1 cellular context compared by ENCODE assay signal in the genomic region with DNA sequence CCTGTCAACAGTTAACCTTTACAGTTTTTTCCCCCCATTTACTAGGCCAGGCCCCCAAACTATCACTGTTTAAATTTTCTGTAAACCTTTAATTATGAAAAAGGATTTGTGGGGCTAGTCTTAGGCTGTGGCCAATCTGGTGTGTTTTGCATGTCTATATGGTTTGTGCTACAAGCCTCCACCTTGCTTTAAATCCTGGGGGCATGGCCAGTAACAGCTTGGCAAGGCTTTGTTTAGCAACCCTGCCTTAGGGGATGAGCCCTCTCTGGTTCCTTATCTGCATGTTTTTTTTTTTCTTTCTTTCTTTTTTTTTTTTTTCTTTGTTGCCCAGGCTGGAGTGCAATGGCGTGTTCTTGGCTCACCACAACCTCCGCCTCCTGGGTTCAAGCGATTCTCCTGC.
TF ChIP-seq lines count a peak whose summit lies in the region.

No MANE protein-coding gene starts in this region.

TF ChIP-seq in GM23338, 12 proteins besides CTCF, POLR2A, EP300 and RAD21 (continued from another document):
- TF ChIP-seq, protein P1, sequence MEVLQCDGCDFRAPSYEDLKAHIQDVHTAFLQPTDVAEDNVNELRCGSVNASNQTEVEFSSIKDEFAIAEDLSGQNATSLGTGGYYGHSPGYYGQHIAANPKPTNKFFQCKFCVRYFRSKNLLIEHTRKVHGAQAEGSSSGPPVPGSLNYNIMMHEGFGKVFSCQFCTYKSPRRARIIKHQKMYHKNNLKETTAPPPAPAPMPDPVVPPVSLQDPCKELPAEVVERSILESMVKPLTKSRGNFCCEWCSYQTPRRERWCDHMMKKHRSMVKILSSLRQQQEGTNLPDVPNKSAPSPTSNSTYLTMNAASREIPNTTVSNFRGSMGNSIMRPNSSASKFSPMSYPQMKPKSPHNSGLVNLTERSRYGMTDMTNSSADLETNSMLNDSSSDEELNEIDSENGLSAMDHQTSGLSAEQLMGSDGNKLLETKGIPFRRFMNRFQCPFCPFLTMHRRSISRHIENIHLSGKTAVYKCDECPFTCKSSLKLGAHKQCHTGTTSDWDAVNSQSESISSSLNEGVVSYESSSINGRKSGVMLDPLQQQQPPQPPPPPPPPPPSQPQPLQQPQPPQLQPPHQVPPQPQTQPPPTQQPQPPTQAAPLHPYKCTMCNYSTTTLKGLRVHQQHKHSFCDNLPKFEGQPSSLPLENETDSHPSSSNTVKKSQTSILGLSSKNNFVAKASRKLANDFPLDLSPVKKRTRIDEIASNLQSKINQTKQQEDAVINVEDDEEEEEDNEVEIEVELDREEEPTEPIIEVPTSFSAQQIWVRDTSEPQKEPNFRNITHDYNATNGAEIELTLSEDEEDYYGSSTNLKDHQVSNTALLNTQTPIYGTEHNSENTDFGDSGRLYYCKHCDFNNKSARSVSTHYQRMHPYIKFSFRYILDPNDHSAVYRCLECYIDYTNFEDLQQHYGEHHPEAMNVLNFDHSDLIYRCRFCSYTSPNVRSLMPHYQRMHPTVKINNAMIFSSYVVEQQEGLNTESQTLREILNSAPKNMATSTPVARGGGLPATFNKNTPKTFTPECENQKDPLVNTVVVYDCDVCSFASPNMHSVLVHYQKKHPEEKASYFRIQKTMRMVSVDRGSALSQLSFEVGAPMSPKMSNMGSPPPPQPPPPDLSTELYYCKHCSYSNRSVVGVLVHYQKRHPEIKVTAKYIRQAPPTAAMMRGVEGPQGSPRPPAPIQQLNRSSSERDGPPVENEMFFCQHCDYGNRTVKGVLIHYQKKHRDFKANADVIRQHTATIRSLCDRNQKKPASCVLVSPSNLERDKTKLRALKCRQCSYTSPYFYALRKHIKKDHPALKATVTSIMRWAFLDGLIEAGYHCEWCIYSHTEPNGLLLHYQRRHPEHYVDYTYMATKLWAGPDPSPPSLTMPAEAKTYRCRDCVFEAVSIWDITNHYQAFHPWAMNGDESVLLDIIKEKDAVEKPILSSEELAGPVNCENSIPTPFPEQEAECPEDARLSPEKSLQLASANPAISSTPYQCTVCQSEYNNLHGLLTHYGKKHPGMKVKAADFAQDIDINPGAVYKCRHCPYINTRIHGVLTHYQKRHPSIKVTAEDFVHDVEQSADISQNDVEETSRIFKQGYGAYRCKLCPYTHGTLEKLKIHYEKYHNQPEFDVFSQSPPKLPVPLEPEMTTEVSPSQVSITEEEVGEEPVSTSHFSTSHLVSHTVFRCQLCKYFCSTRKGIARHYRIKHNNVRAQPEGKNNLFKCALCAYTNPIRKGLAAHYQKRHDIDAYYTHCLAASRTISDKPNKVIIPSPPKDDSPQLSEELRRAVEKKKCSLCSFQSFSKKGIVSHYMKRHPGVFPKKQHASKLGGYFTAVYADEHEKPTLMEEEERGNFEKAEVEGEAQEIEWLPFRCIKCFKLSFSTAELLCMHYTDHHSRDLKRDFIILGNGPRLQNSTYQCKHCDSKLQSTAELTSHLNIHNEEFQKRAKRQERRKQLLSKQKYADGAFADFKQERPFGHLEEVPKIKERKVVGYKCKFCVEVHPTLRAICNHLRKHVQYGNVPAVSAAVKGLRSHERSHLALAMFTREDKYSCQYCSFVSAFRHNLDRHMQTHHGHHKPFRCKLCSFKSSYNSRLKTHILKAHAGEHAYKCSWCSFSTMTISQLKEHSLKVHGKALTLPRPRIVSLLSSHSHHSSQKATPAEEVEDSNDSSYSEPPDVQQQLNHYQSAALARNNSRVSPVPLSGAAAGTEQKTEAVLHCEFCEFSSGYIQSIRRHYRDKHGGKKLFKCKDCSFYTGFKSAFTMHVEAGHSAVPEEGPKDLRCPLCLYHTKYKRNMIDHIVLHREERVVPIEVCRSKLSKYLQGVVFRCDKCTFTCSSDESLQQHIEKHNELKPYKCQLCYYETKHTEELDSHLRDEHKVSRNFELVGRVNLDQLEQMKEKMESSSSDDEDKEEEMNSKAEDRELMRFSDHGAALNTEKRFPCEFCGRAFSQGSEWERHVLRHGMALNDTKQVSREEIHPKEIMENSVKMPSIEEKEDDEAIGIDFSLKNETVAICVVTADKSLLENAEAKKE (CRISPR knock-in tag; IDR thresholded peaks at IDR 0.05), result no peak
- no peak for TF ChIP-seq ZNF114 (CRISPR knock-in tag; IDR thresholded peaks at IDR 0.05)
- TF ChIP-seq CREB1 (CRISPR knock-in tag; IDR thresholded peaks at IDR 0.05; ENCODE audit: low read depth), result no peak
- TF ChIP-seq, protein P2, sequence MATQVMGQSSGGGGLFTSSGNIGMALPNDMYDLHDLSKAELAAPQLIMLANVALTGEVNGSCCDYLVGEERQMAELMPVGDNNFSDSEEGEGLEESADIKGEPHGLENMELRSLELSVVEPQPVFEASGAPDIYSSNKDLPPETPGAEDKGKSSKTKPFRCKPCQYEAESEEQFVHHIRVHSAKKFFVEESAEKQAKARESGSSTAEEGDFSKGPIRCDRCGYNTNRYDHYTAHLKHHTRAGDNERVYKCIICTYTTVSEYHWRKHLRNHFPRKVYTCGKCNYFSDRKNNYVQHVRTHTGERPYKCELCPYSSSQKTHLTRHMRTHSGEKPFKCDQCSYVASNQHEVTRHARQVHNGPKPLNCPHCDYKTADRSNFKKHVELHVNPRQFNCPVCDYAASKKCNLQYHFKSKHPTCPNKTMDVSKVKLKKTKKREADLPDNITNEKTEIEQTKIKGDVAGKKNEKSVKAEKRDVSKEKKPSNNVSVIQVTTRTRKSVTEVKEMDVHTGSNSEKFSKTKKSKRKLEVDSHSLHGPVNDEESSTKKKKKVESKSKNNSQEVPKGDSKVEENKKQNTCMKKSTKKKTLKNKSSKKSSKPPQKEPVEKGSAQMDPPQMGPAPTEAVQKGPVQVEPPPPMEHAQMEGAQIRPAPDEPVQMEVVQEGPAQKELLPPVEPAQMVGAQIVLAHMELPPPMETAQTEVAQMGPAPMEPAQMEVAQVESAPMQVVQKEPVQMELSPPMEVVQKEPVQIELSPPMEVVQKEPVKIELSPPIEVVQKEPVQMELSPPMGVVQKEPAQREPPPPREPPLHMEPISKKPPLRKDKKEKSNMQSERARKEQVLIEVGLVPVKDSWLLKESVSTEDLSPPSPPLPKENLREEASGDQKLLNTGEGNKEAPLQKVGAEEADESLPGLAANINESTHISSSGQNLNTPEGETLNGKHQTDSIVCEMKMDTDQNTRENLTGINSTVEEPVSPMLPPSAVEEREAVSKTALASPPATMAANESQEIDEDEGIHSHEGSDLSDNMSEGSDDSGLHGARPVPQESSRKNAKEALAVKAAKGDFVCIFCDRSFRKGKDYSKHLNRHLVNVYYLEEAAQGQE (IDR thresholded peaks at IDR 0.05; ENCODE audit: unreplicated experiment), result no peak
- no peak for TF ChIP-seq ETS1 (IDR thresholded peaks at IDR 0.05)
- no peak for TF ChIP-seq POLR2AphosphoS5 (IDR thresholded peaks at IDR 0.05; ENCODE audit: low read depth)
- no peak for TF ChIP-seq JUNB (IDR thresholded peaks at IDR 0.05; ENCODE audit: unreplicated experiment)
- TF ChIP-seq EZH2 (IDR thresholded peaks at IDR 0.05; ENCODE audit: low read depth, unreplicated experiment), result no peak
- TF ChIP-seq ZNF331 (CRISPR knock-in tag; IDR thresholded peaks at IDR 0.05; ENCODE audit: low read depth), result no peak
